Comparison of ENCODE assay signal across 2 cellular contexts in genomic region chr1:18957136-18957521, GRCh38.
A peak's percentile ranks its signal among the peaks of the same experiment; 100 is the strongest.
TF ChIP-seq lines count a peak whose summit lies in the region.

No MANE protein-coding gene starts in this region.

TF ChIP-seq in K562, 482 proteins besides CTCF, POLR2A, EP300 and RAD21 (continues in another document):
- TF ChIP-seq ZBTB34 (CRISPR knock-in tag; IDR thresholded peaks at IDR 0.05), result no peak
- no peak for TF ChIP-seq CREBBP (IDR thresholded peaks at IDR 0.05; ENCODE audit: low read depth, low read length)
- TF ChIP-seq ZNF511 (CRISPR knock-in tag; IDR thresholded peaks at IDR 0.05), result no peak
- TF ChIP-seq ZNF699 (CRISPR knock-in tag; IDR thresholded peaks at IDR 0.05; ENCODE audit: insufficient replicate concordance), result no peak
- no peak for TF ChIP-seq CUX1 (CRISPR knock-in tag; IDR thresholded peaks at IDR 0.05)
- TF ChIP-seq ZNF324 (CRISPR knock-in tag; IDR thresholded peaks at IDR 0.05), result no peak
- TF ChIP-seq CXXC5 (CRISPR knock-in tag; IDR thresholded peaks at IDR 0.05), result no peak
- TF ChIP-seq ZNF740 (CRISPR knock-in tag; IDR thresholded peaks at IDR 0.05), result no peak
- TF ChIP-seq ZNF740 (tag; IDR thresholded peaks at IDR 0.05), result no peak
- no peak for TF ChIP-seq FOXM1 (IDR thresholded peaks at IDR 0.05; ENCODE audit: low read depth)
- 0 out of 2 replicates have a peak, but pooled peaks have one; percentile 46 for TF ChIP-seq FOXM1 (CRISPR knock-in tag; IDR thresholded peaks at IDR 0.05; ENCODE audit: low read depth)
- TF ChIP-seq THRA (IDR thresholded peaks at IDR 0.05), result no peak
- TF ChIP-seq POLR2AphosphoS5 (IDR thresholded peaks at IDR 0.05; ENCODE audit: control insufficient read depth, insufficient read depth, low read depth, low read length), result no peak
- no peak for TF ChIP-seq GATAD2A (IDR thresholded peaks at IDR 0.05)
- TF ChIP-seq ZFP91 (CRISPR knock-in tag; IDR thresholded peaks at IDR 0.05), result no peak
- TF ChIP-seq CBX3 (IDR thresholded peaks at IDR 0.05; ENCODE audit: borderline replicate concordance in 1 of 2, low read length in 2 of 2), result no peak
- no peak for TF ChIP-seq DACH1 (IDR thresholded peaks at IDR 0.05; ENCODE audit: partially characterized antibody)
- no peak for TF ChIP-seq KAT8 (IDR thresholded peaks at IDR 0.05; ENCODE audit: low read depth)

TF ChIP-seq in HepG2, 621 proteins besides CTCF, POLR2A, EP300 and RAD21 (continues in another document):
- TF ChIP-seq SMAD3 (CRISPR knock-in tag; IDR thresholded peaks at IDR 0.05) (no peak), IRF1 (CRISPR knock-in tag; IDR thresholded peaks at IDR 0.05; ENCODE audit: low read depth) (no peak), HDAC1 (CRISPR knock-in tag; IDR thresholded peaks at IDR 0.05) (no peak), ZKSCAN8 (CRISPR knock-in tag; IDR thresholded peaks at IDR 0.05; ENCODE audit: borderline replicate concordance) (no peak), ZNF121 (CRISPR knock-in tag; IDR thresholded peaks at IDR 0.05) (no peak), FOXC1 (CRISPR knock-in tag; IDR thresholded peaks at IDR 0.05; ENCODE audit: borderline replicate concordance) (no peak), SRF (IDR thresholded peaks at IDR 0.05; ENCODE audit: low read depth, low read length) (no peak), EZH2 (conservative IDR thresholded peaks at IDR 0.05; ENCODE audit: low read depth, low read length) (no peak), ZNF577 (CRISPR knock-in tag; IDR thresholded peaks at IDR 0.05; ENCODE audit: borderline replicate concordance, low read depth) (no peak), GABPB1 (CRISPR knock-in tag; IDR thresholded peaks at IDR 0.05) (no peak), SAP130 (CRISPR knock-in tag; IDR thresholded peaks at IDR 0.05; ENCODE audit: low read depth) (no peak), ZNF280D (CRISPR knock-in tag; IDR thresholded peaks at IDR 0.05) (no peak), RBM22 (optimal IDR thresholded peaks at IDR 0.05; ENCODE audit: low read length) (no peak), ARID4A (CRISPR knock-in tag; IDR thresholded peaks at IDR 0.05; ENCODE audit: borderline replicate concordance) (no peak), ZNF580 (CRISPR knock-in tag; IDR thresholded peaks at IDR 0.05; ENCODE audit: borderline replicate concordance, low read depth) (no peak), HOXA9 (CRISPR knock-in tag; IDR thresholded peaks at IDR 0.05; ENCODE audit: borderline replicate concordance) (no peak), ZNF546 (CRISPR knock-in tag; conservative IDR thresholded peaks at IDR 0.05) (no peak), HIVEP1 (CRISPR knock-in tag; IDR thresholded peaks at IDR 0.05) (no peak), SPEN (CRISPR knock-in tag; IDR thresholded peaks at IDR 0.05; ENCODE audit: low read depth) (0 out of 2 replicates have a peak, but pooled peaks have one; percentile 39), MIXL1 (CRISPR knock-in tag; IDR thresholded peaks at IDR 0.05) (no peak), ZNF331 (CRISPR knock-in tag; IDR thresholded peaks at IDR 0.05) (no peak), ZBTB7A (CRISPR knock-in tag; IDR thresholded peaks at IDR 0.05) (no peak), THAP9 (CRISPR knock-in tag; IDR thresholded peaks at IDR 0.05; ENCODE audit: borderline replicate concordance) (no peak), CCDC6 (CRISPR knock-in tag; IDR thresholded peaks at IDR 0.05) (no peak), NR2F1 (CRISPR knock-in tag; IDR thresholded peaks at IDR 0.05) (no peak), ZNF143 (CRISPR knock-in tag; IDR thresholded peaks at IDR 0.05) (peak; percentile 41; the same call in 1 of the 2 replicates), CREBL2 (CRISPR knock-in tag; IDR thresholded peaks at IDR 0.05; ENCODE audit: borderline replicate concordance) (no peak), GABPA (IDR thresholded peaks at IDR 0.05; ENCODE audit: low read depth, low read length) (no peak), GABPA (CRISPR knock-in tag; IDR thresholded peaks at IDR 0.05; ENCODE audit: low read depth) (no peak), NFIB (CRISPR knock-in tag; IDR thresholded peaks at IDR 0.05; ENCODE audit: borderline replicate concordance) (no peak), ZNF747 (CRISPR knock-in tag; IDR thresholded peaks at IDR 0.05; ENCODE audit: borderline replicate concordance) (no peak), ZBTB10 (CRISPR knock-in tag; IDR thresholded peaks at IDR 0.05; ENCODE audit: borderline replicate concordance) (0 out of 2 replicates have a peak, but pooled peaks have one; percentile 25), JDP2 (CRISPR knock-in tag; IDR thresholded peaks at IDR 0.05; ENCODE audit: borderline replicate concordance) (no peak), ZNF24 (IDR thresholded peaks at IDR 0.05) (no peak), ELF3 (CRISPR knock-in tag; IDR thresholded peaks at IDR 0.05) (no peak), SNAPC2 (CRISPR knock-in tag; IDR thresholded peaks at IDR 0.05) (no peak), ZFP82 (CRISPR knock-in tag; IDR thresholded peaks at IDR 0.05; ENCODE audit: borderline replicate concordance) (no peak), ZNF44 (CRISPR knock-in tag; IDR thresholded peaks at IDR 0.05) (no peak), FOXA1 (IDR thresholded peaks at IDR 0.05) (no peak), FOXA1 (CRISPR knock-in tag; IDR thresholded peaks at IDR 0.05) (no peak), ETV5 (CRISPR knock-in tag; IDR thresholded peaks at IDR 0.05; ENCODE audit: borderline replicate concordance) (no peak), ZNF264 (CRISPR knock-in tag; IDR thresholded peaks at IDR 0.05) (no peak), ZNF652 (CRISPR knock-in tag; IDR thresholded peaks at IDR 0.05; ENCODE audit: borderline replicate concordance, low read depth) (no peak), HES4 (CRISPR knock-in tag; IDR thresholded peaks at IDR 0.05; ENCODE audit: borderline replicate concordance) (0 out of 2 replicates have a peak, but pooled peaks have one; percentile 47), RBM39 (IDR thresholded peaks at IDR 0.05; ENCODE audit: low read depth, low read length, poor library complexity, severe bottlenecking) (no peak), ZHX1 (CRISPR knock-in tag; IDR thresholded peaks at IDR 0.05; ENCODE audit: low read depth) (no peak)
